Comparison of ENCODE assay signal across 6 cellular contexts in genomic region chr7:102329366-102329765, GRCh38. TPM values are rescaled to one million over a fixed set of nuclear protein-coding genes. Genes with fewer than 3 reads are reported as not detected.
"Had no signal": no experiment of that assay in that cellular context is flagged by ENCODE, and none has a peak within 500 bp of the region (broad histone marks: within the 10 kb centered on the region; RNA-seq: fewer than 3 reads in every experiment).

No MANE protein-coding gene starts in this region.

RNA-seq across cellular contexts. Expression of gene SPDYE6, which starts 26.9 kb away (rescaled TPM):
- total RNA-seq: activated CD4-positive, alpha-beta T cell treated with anti-CD3 and anti-CD28 coated beads, Interleukin-2, amount 10 ng/mL, durations not matched to agents 7 days and 5 days; activated CD8-positive, alpha-beta T cell treated with anti-CD3 and anti-CD28 coated beads, Interleukin-2, amount 10 ng/mL, durations not matched to agents 7 days and 5 days; chondrocyte; PC-3; Peyer's patch; Right ventricle myocardium inferior had no signal
